In genomic region chr10:79781584-79781983, GRCh38 we compare ENCODE assay signal across 11 cellular contexts. TPM values are rescaled to one million over a fixed set of nuclear protein-coding genes. Genes with fewer than 3 reads are reported as not detected.
DNase-seq lines count a peak whose midpoint lies in the region; ATAC-seq, FAIRE-seq and TF ChIP-seq lines count a peak whose summit lies in the region.
"Not testable (repeated sequence)": the region's sequence is repeated elsewhere in the genome, so short reads cannot be mapped to it uniquely, and the experiment has no call there.
"Had no signal": no experiment of that assay in that cellular context is flagged by ENCODE, and none has a peak within 500 bp of the region (broad histone marks: within the 10 kb centered on the region; RNA-seq: fewer than 3 reads in every experiment).

No MANE protein-coding gene starts in this region.

- TF ChIP-seq RAD21 in K562 (CRISPR knock-in tag; conservative IDR thresholded peaks at IDR 0.05 in 1 of 2, IDR thresholded peaks at IDR 0.05 in 1 of 2), result not testable (repeated sequence)

- FAIRE-seq in K562 (lab: Jason Lieb, UNC); pancreas (lab: Jason Lieb, UNC): not testable (repeated sequence)

- H3K9me1 ChIP-seq in K562 (ENCODE audit: control insufficient read depth, insufficient read depth, low read length), result not testable (repeated sequence)

- in situ Hi-C loops in K562 (cut with MboI), result not testable (repeated sequence)

- H3K36me3 ChIP-seq in K562 (ENCODE audit: control insufficient read depth, insufficient read depth, low read length); colonic mucosa; right lobe of liver; pancreas; stomach: not testable (repeated sequence)

- not testable (repeated sequence) for TF ChIP-seq POLR2A in K562 (conservative IDR thresholded peaks at IDR 0.05); right lobe of liver (IDR thresholded peaks at IDR 0.05); stomach (IDR thresholded peaks at IDR 0.05)

- H3K4me3 ChIP-seq in K562, colonic mucosa, right lobe of liver, pancreas, stomach: not testable (repeated sequence)

- CTCF ChIA-PET in K562 (lab: Yijun Ruan, JAX; ENCODE audit: low intra/inter-chr PET ratio), result not testable (repeated sequence)

- not testable (repeated sequence) for BruUV-seq in K562 (replicated peaks; lab: Mats Ljungman, UMichigan)

- H4K20me1 ChIP-seq in K562 (replicated peaks; ENCODE audit: control insufficient read depth, insufficient read depth, low read length), result not testable (repeated sequence)

- not testable (repeated sequence) for H3K9me3 ChIP-seq in K562 (replicated peaks; ENCODE audit: control insufficient read depth, insufficient read depth, low read depth, low read length); colonic mucosa; right lobe of liver; pancreas; stomach

- TF ChIP-seq CTCF in K562 (IDR thresholded peaks at IDR 0.05 in 2 of 3, conservative IDR thresholded peaks at IDR 0.05 in 1 of 3; ENCODE audit: insufficient read depth in 2 of 3, low read depth in 1 of 3, low read length in 3 of 3); colonic mucosa (IDR thresholded peaks at IDR 0.05); right lobe of liver (IDR thresholded peaks at IDR 0.05); pancreas (IDR thresholded peaks at IDR 0.05); stomach (IDR thresholded peaks at IDR 0.05): not testable (repeated sequence)

- TF ChIP-seq EP300 in K562 (IDR thresholded peaks at IDR 0.05; ENCODE audit: low read length); stomach (IDR thresholded peaks at IDR 0.05): not testable (repeated sequence)

- POLR2A ChIA-PET in K562 (lab: Yijun Ruan, JAX), result not testable (repeated sequence)

- intact Hi-C loops in K562 (cut with micrococcal nuclease); colonic mucosa (cut with DNase I); left ventricle myocardium superior (cut with micrococcal nuclease); right lobe of liver (cut with DNase I); pancreas (cut with DNase I); stomach (cut with DNase I; ENCODE audit: low total_unique reads): not testable (repeated sequence)

- not testable (repeated sequence) for H3K4me1 ChIP-seq in K562 (replicated peaks in 1 of 2; ENCODE audit: control insufficient read depth in 2 of 2, insufficient read depth in 2 of 2, low read length in 2 of 2); colonic mucosa; right lobe of liver; pancreas; stomach

- H2AFZ ChIP-seq in K562 (ENCODE audit: low read depth, low read length), result not testable (repeated sequence)

- ATAC-seq in K562 (peak; percentile 43), left ventricle myocardium superior (peak; percentile 43), right lobe of liver (peak in 3 of 4 donors; percentile 37 to 81 (median 43)), pancreas (peak; percentile 70 to 86 (median 81))

- H3K27ac ChIP-seq in K562 (ENCODE audit: extremely low read depth, low read depth, low read length); colonic mucosa; right lobe of liver; pancreas; stomach: not testable (repeated sequence)

- not testable (repeated sequence) for H3K79me2 ChIP-seq in K562 (ENCODE audit: control insufficient read depth, insufficient read depth, low read length)

- H3K27me3 ChIP-seq in K562 (ENCODE audit: control insufficient read depth in 2 of 2, insufficient read depth in 2 of 2, low read length in 2 of 2); colonic mucosa; right lobe of liver; pancreas; stomach: not testable (repeated sequence)

- not testable (repeated sequence) for H3K9ac ChIP-seq in K562 (ENCODE audit: insufficient read depth in 1 of 2, low read depth in 2 of 2, low read length in 2 of 2); colonic mucosa (ENCODE audit: low read depth in 2 of 2, low read length in 2 of 2)

- not testable (repeated sequence) for H3K4me2 ChIP-seq in K562 (ENCODE audit: insufficient read depth, low read length)

- DNase-seq in K562 (ENCODE audit: extremely low read depth in 1 of 4, low spot score in 3 of 4); left ventricle myocardium superior; right lobe of liver: not testable (repeated sequence)
- DNase-seq in colonic mucosa (peak; percentile 56), pancreas (peak in 2 of 6 donors; percentile 13 to 33), stomach (peak; percentile 26)

- WGBS in K562 (ENCODE audit: insufficient coverage, low coverage, missing lambda C conversion rate), result 13% methylated on average over 3 of the region's 3 CpGs
- WGBS in right lobe of liver (ENCODE audit: insufficient coverage, low coverage, low lambda C conversion rate, missing lambda C conversion rate), result 90% methylated on average over 3 of the region's 3 CpGs
- 36 to 39% methylated on average over 3 of the region's 3 CpGs for WGBS in pancreas, 2 donors
- WGBS in stomach, 5 donors, result 40 to 68% (median 58%) methylated on average over 1 to 3 of the region's 3 CpGs

TF ChIP-seq in K562, 482 proteins besides CTCF, POLR2A, EP300 and RAD21:
- 0 out of 2 replicates have a peak, but pooled peaks have one; percentile 31 for TF ChIP-seq ZNF592 (IDR thresholded peaks at IDR 0.05)
- peak; percentile 22; the same call in 1 of the 2 replicates for TF ChIP-seq CBFA2T3 (IDR thresholded peaks at IDR 0.05)

RNA-seq across cellular contexts. Expression of gene NUTM2E, which starts 45.0 kb away (rescaled TPM):
- total RNA-seq in K562 (2011; cell fraction: chromatin; rRNA removed; ENCODE audit: low replicate concordance), result 0.12 TPM in 1 of 2 replicates, not detected in the other
- not detected in 2 replicates for total RNA-seq in K562 (2011; cell fraction: nucleolus; rRNA removed)
- total RNA-seq in K562 (2011; cell fraction: nucleoplasm; rRNA removed), result 0.15 TPM in 1 of 2 replicates, not detected in the other
- 0.05 TPM in 1 of 2 replicates, not detected in the other for total RNA-seq in K562 (2014; rRNA removed)
- total RNA-seq in K562 (2014; rRNA removed; fragmentation: Illumina TruSeq; extraction: Trizol), result 0.07 and 0.16 TPM in 2 replicates
- total RNA-seq in K562 (2015; rRNA removed; fragmentation: Illumina TruSeq; extraction: Trizol), result 0.11 TPM in 1 of 2 replicates, not detected in the other
- total RNA-seq in K562 (2021), result 0.09 and 0.20 TPM in 2 replicates
- polyA plus RNA-seq in K562 (2011; rRNA removed), result 0.05 TPM in 1 of 2 replicates, not detected in the other
- polyA plus RNA-seq in K562 (2011; cell fraction: cytosol; rRNA removed), result 0.01 TPM in 1 of 2 replicates, not detected in the other
- polyA plus RNA-seq in K562 (2011; cell fraction: nucleus; rRNA removed), result 0.06 TPM in 1 of 2 replicates, not detected in the other
- polyA plus RNA-seq in K562 (2012), result 0.04 and 0.08 TPM in 2 replicates
- polyA plus RNA-seq in K562 (2014; fragmentation: Illumina TruSeq; extraction: Trizol), result 0.04 and 0.18 TPM in 2 replicates
- not detected for polyA plus RNA-seq in K562 (2014; fragmentation: Nextera tagmentation; extraction: Ambion mirVana)
- polyA plus RNA-seq in K562 (2014; rRNA removed), result 0.08 TPM in 1 of 2 replicates, not detected in the other
- not detected in 2 replicates for polyA minus RNA-seq in K562 (2011; rRNA and poly(A)+ RNA removed)
- not detected in 2 replicates for polyA minus RNA-seq in K562 (2011; cell fraction: cytosol; rRNA and poly(A)+ RNA removed)
- 0.13 and 0.22 TPM in 2 replicates for polyA minus RNA-seq in K562 (2011; cell fraction: nucleus; rRNA and poly(A)+ RNA removed)
- under 1 TPM in 1 of 2 donors, not detected in 1; 0.08 TPM for total RNA-seq in colonic mucosa
- total RNA-seq in left ventricle myocardium superior, result 0.10 TPM
- total RNA-seq in right lobe of liver, result under 1 TPM in 2 of 6 experiments, not detected in 4; 0.15 to 0.16 TPM
- under 1 TPM in 4 of 6 donors, not detected in 2; 0.06 to 0.24 (median 0.08) TPM for total RNA-seq in pancreas
- under 1 TPM in 1 of 2 donors, not detected in 1; 0.40 TPM for polyA plus RNA-seq in pancreas
- total RNA-seq in stomach, result under 1 TPM in 1 of 5 donors, not detected in 4; 0.43 TPM
- polyA plus RNA-seq in stomach, result under 1 TPM in 1 of 3 donors, not detected in 2; 0.40 TPM
- total RNA-seq: CD4-positive, CD25-positive, alpha-beta regulatory T cell; G401 had no signal
- polyA plus RNA-seq: CD14-positive monocyte; CD4-positive, alpha-beta memory T cell; CD8-positive, alpha-beta memory T cell had no signal
